Comparison of ENCODE assay signal across 8 cellular contexts in genomic region chr4:4860803-4861591, GRCh38. TPM values are rescaled to one million over a fixed set of nuclear protein-coding genes. Genes with fewer than 3 reads are reported as not detected.
DNase-seq lines count a peak whose midpoint lies in the region; ATAC-seq and TF ChIP-seq lines count a peak whose summit lies in the region.

No MANE protein-coding gene starts in this region.

- H3K27ac ChIP-seq in Peyer's patch (no peak overlapping the region), fibroblast of lung (ENCODE audit: insufficient read depth, low read length) (peak overlapping the region; percentile 54), parathyroid adenoma (peak overlapping the region; percentile 19)

- peaks cover 0 to 84% of the 10 kb centered on the region in 2 donors for H3K27me3 ChIP-seq in Peyer's patch
- peaks cover 22% of the 10 kb centered on the region for H3K27me3 ChIP-seq in fibroblast of lung (ENCODE audit: control insufficient read depth, insufficient read depth, low read length)
- peaks cover 28% of the 10 kb centered on the region for H3K27me3 ChIP-seq in parathyroid adenoma (ENCODE audit: control insufficient read depth, insufficient read depth, low read length)

- H3K36me3 ChIP-seq in Peyer's patch, result no peaks in the 10 kb centered on the region
- H3K36me3 ChIP-seq in fibroblast of lung (ENCODE audit: control insufficient read depth, insufficient read depth, low read length), result peaks cover 9% of the 10 kb centered on the region
- H3K36me3 ChIP-seq in parathyroid adenoma (ENCODE audit: control insufficient read depth, insufficient read depth, low read length), result no peaks in the 10 kb centered on the region

- no peak for TF ChIP-seq CTCF in Peyer's patch (IDR thresholded peaks at IDR 0.05)
- TF ChIP-seq CTCF in fibroblast of lung (conservative IDR thresholded peaks at IDR 0.05 in 1 of 2, IDR thresholded peaks at IDR 0.05 in 1 of 2; ENCODE audit: low read depth in 1 of 2, low read length in 2 of 2), result peak in 1 of 2 donors; percentile 9
- no peak for TF ChIP-seq CTCF in parathyroid adenoma (IDR thresholded peaks at IDR 0.05)

- H2AFZ ChIP-seq in fibroblast of lung (ENCODE audit: low read length) (peak overlapping the region; percentile 68), parathyroid adenoma (peak overlapping the region; percentile 46)

- H3K4me3 ChIP-seq in Peyer's patch (peak overlapping the region; percentile 20 to 63 (median 53)), fibroblast of lung (replicated peaks in 1 of 4; ENCODE audit: control extremely low read depth in 1 of 4, insufficient read depth in 1 of 4, low read depth in 3 of 4, low read length in 4 of 4) (peak overlapping the region; percentile 69 to 85 (median 79)), parathyroid adenoma (ENCODE audit: low read depth, low read length) (peak overlapping the region; percentile 55)

- H3K4me1 ChIP-seq in Peyer's patch (peaks cover 0 to 44% (median 12%) of the 10 kb centered on the region in 4 donors), fibroblast of lung (ENCODE audit: control insufficient read depth, extremely low read depth, insufficient read depth, low read length) (no peaks in the 10 kb centered on the region), parathyroid adenoma (no peaks in the 10 kb centered on the region)

- TF ChIP-seq POLR2A in Peyer's patch (IDR thresholded peaks at IDR 0.05), result no peak

- H3K9ac ChIP-seq in fibroblast of lung (ENCODE audit: insufficient read depth, low read length) (peak overlapping the region; percentile 51), parathyroid adenoma (no peak overlapping the region)

- peaks cover 3% of the 10 kb centered on the region for H3K79me2 ChIP-seq in fibroblast of lung (ENCODE audit: control insufficient read depth, insufficient read depth, low read length)
- no peaks in the 10 kb centered on the region for H3K79me2 ChIP-seq in parathyroid adenoma

- H4K20me1 ChIP-seq in fibroblast of lung (ENCODE audit: control insufficient read depth, extremely low read depth, insufficient read depth, low read length), result no peaks in the 10 kb centered on the region

- peak; percentile 67 for DNase-seq in EH (ENCODE audit: low read depth)
- no peak for DNase-seq in Peyer's patch
- no peak for DNase-seq in fibroblast of lung (ENCODE audit: low read depth in 2 of 2)
- no peak for DNase-seq in T1000 (lab: John Stamatoyannopoulos, UW)
- no peak for DNase-seq in HCEC 1CT
- no peak for DNase-seq in SIG-M5 (lab: John Stamatoyannopoulos, UW)

- H3K4me2 ChIP-seq in fibroblast of lung (ENCODE audit: extremely low read depth, insufficient read depth, low read length) (peak overlapping the region; percentile 98), parathyroid adenoma (ENCODE audit: low read length) (peak overlapping the region; percentile 88)

- peaks cover 0 to 7% (median 0%) of the 10 kb centered on the region in 4 donors for H3K9me3 ChIP-seq in Peyer's patch
- H3K9me3 ChIP-seq in fibroblast of lung (ENCODE audit: control insufficient read depth, insufficient read depth, low read depth, low read length), result no peaks in the 10 kb centered on the region
- no peaks in the 10 kb centered on the region for H3K9me3 ChIP-seq in parathyroid adenoma (ENCODE audit: control insufficient read depth, low read length)

- no peak for ATAC-seq in HG02571 (IDR thresholded peaks at IDR 0.05; ENCODE audit: unreplicated experiment)

RNA-seq across cellular contexts. Expression of gene MSX1, which starts 1.5 kb away (rescaled TPM):
- total RNA-seq in Peyer's patch (not detected), fibroblast of lung (1.3 and 2.1 TPM in 2 replicates)
- polyA plus RNA-seq in fibroblast of lung, result 2.1 and 5.1 TPM in 2 replicates
- polyA plus RNA-seq in fibroblast of lung (2012), result 2.5 and 8.2 TPM in 2 replicates
- 0.51 and 1.3 TPM in 2 replicates for polyA minus RNA-seq in fibroblast of lung (ENCODE audit: low replicate concordance)

Comparison
In these comparisons a context has a peak if more than half of its experiments do, and no peak if none do; other contexts are left out.
1. H3K27ac ChIP-seq: peak in fibroblast of lung (single experiment) and parathyroid adenoma (single experiment); none in Peyer's patch (0 of 4).
2. Peak in every context shown above with its lines, with median percentiles within 50 percentile points of each other: H3K4me3 ChIP-seq.